Comparison of ENCODE assay signal across 16 cellular contexts in the genomic region with DNA sequence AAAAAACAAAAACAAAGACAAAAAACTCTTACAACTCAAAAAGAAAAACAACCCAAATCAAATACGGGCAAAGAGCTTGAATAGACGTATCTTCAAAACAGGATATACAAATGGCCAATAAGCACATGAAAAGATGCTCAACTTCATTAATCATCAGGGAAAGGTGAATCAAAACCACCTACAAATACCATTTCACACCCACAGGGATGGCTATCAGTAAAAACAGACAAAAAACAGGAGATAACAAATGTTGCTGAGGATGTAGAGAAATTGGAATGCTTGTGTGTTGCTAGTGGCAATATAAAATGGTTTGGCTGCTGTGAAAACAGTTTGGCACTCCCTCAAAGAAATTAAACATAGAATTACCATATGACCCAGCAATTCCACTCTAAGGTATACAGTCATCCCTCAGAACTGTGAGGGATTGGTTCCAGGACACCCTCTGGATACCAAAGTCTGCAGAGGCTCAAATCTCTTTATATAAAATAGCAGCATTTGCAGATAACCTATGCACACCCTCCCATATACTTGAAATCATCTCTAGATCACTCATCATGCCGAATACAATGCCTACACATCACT. TPM values are rescaled to one million over a fixed set of nuclear protein-coding genes. Genes with fewer than 3 reads are reported as not detected.
DNase-seq lines count a peak whose midpoint lies in the region; ATAC-seq, FAIRE-seq and TF ChIP-seq lines count a peak whose summit lies in the region.
"Had no signal": no experiment of that assay in that cellular context is flagged by ENCODE, and none has a peak within 500 bp of the region (broad histone marks: within the 10 kb centered on the region; RNA-seq: fewer than 3 reads in every experiment).

No MANE protein-coding gene starts in this region.

- H3K9ac ChIP-seq in astrocyte (ENCODE audit: low read length), result peak overlapping the region; percentile 53

- FAIRE-seq in astrocyte (lab: Jason Lieb, UNC), result peak; percentile 32
- FAIRE-seq: frontal cortex, H1 had no signal

- no peak for ATAC-seq in GM18517 (IDR thresholded peaks at IDR 0.05; ENCODE audit: unreplicated experiment)
- ATAC-seq: Panc1 had no signal

- peaks cover 36% of the 10 kb centered on the region for H3K4me1 ChIP-seq in astrocyte (ENCODE audit: insufficient read depth, low read length)

- POLR2A ChIA-PET in AG04450 (lab: Yijun Ruan, JAX), result no interaction called here

- H3K36me3 Mint-ChIP-seq in astrocyte (ENCODE audit: low read depth, unreplicated experiment), result peaks cover 16% of the 10 kb centered on the region

- no peak for TF ChIP-seq CTCF in AG04450 (IDR thresholded peaks at IDR 0.05; ENCODE audit: low read depth, low read length)
- TF ChIP-seq CTCF in astrocyte (IDR thresholded peaks at IDR 0.05; ENCODE audit: insufficient read depth, low read depth, low read length), result no peak
- no peak for TF ChIP-seq CTCF in foreskin fibroblast (IDR thresholded peaks at IDR 0.05; ENCODE audit: low read depth, low read length)

- DNase-seq in AG04450 (ENCODE audit: low read depth, low spot score) (no peak), ELR (ENCODE audit: low read depth) (peak; percentile 37), astrocyte (ENCODE audit: low read depth) (peak; percentile 86), foreskin fibroblast (peak; percentile 50 to 71), amniotic stem cell (lab: John Stamatoyannopoulos, UW) (no peak), SIG-M5 treated with dmso at 0.1 percent for 504 hours (lab: John Stamatoyannopoulos, UW; ENCODE audit: unreplicated experiment) (no peak), putamen (ENCODE audit: low spot score) (no peak)
- DNase-seq: DMS153; NCI-H2081 treated with DMSO at 0.1 percent for 48 hours; NCI-H69; stimulated activated naive CD4-positive, alpha-beta T cell treated with Interleukin-2 at 50 U/mL for 16 hours had no signal

- H3K36me3 ChIP-seq in astrocyte (ENCODE audit: insufficient read depth, low read length), result peaks cover 2% of the 10 kb centered on the region
- H3K36me3 ChIP-seq: vagina had no signal

- H3K79me2 ChIP-seq in astrocyte (ENCODE audit: insufficient read depth, low read length), result peaks cover 89% of the 10 kb centered on the region

- H4K20me1 ChIP-seq in astrocyte (ENCODE audit: insufficient read depth, low read length), result peaks cover 87% of the 10 kb centered on the region

- H3K4me1 Mint-ChIP-seq in astrocyte (ENCODE audit: low read depth, unreplicated experiment), result peaks cover 9% of the 10 kb centered on the region

- H3K9me3 ChIP-seq in AG04450 (ENCODE audit: control insufficient read depth, insufficient read depth, low read length), result peaks cover 5% of the 10 kb centered on the region
- H3K9me3 ChIP-seq in astrocyte (ENCODE audit: insufficient read depth, low read depth, low read length), result no peaks in the 10 kb centered on the region
- H3K9me3 ChIP-seq: vagina had no signal

- no peaks in the 10 kb centered on the region for H3K27me3 Mint-ChIP-seq in astrocyte (ENCODE audit: low read depth, unreplicated experiment)

- no peaks in the 10 kb centered on the region for H3K27me3 ChIP-seq in AG04450 (ENCODE audit: control insufficient read depth, insufficient read depth, low read length)
- no peaks in the 10 kb centered on the region for H3K27me3 ChIP-seq in astrocyte (ENCODE audit: insufficient read depth, low read length)
- H3K27me3 ChIP-seq: vagina had no signal

- H3K27ac ChIP-seq in AG04450 (ENCODE audit: low read depth, low read length) (peak overlapping the region; percentile 48), astrocyte (ENCODE audit: low read depth, low read length) (peak overlapping the region; percentile 69)
- H3K27ac ChIP-seq: vagina had no signal

- H3K4me3 ChIP-seq in AG04450 (ENCODE audit: low read depth, low read length) (no peak overlapping the region), astrocyte (ENCODE audit: insufficient read depth, low read depth, low read length) (peak overlapping the region; percentile 5), foreskin fibroblast (ENCODE audit: low read depth in 1 of 2, low read length in 2 of 2) (no peak overlapping the region)
- H3K4me3 ChIP-seq: vagina had no signal

- H2AFZ ChIP-seq in astrocyte (ENCODE audit: low read depth, low read length), result no peak overlapping the region

- no peaks in the 10 kb centered on the region for H3K9me3 Mint-ChIP-seq in astrocyte (ENCODE audit: unreplicated experiment)

- peak overlapping the region; percentile 57 for H3K4me2 ChIP-seq in astrocyte (ENCODE audit: low read length)

- CTCF ChIA-PET in AG04450 (lab: Charles Lee), result interaction anchor here (1.8 kb wide), 1 partner anchor 32 kb away, joined by 7 read pairs; no protein-coding TSS in a partner anchor

- no peak overlapping the region for H3K4me3 Mint-ChIP-seq in astrocyte (ENCODE audit: unreplicated experiment)

- H3K27ac Mint-ChIP-seq in astrocyte (ENCODE audit: unreplicated experiment), result no peak overlapping the region

RNA-seq across cellular contexts. Expression of a gene that starts 29.7 kb away (rescaled TPM):
- 12.3 and 15.3 TPM in 2 replicates for polyA plus RNA-seq in AG04450 (2011; rRNA removed)
- polyA minus RNA-seq in AG04450 (2011; rRNA and poly(A)+ RNA removed), result 17.5 and 18.0 TPM in 2 replicates
- 41.6 and 46.0 TPM in 2 replicates for total RNA-seq in astrocyte

Comparison
In these comparisons a context has a peak if more than half of its experiments do, and no peak if none do; other contexts are left out.
1. DNase-seq: peak in ELR (single experiment), astrocyte (single experiment) and foreskin fibroblast (2 of 2); none in AG04450 (single experiment), amniotic stem cell (single experiment), SIG-M5 treated with dmso at 0.1 percent for 504 hours (single experiment) and putamen (single experiment).